12 cellular contexts compared by ENCODE assay signal in genomic region chr4:186168750-186169149, GRCh38. TPM values are rescaled to one million over a fixed set of nuclear protein-coding genes. Genes with fewer than 3 reads are reported as not detected.
DNase-seq lines count a peak whose midpoint lies in the region; ATAC-seq, FAIRE-seq and TF ChIP-seq lines count a peak whose summit lies in the region.
"Had no signal": no experiment of that assay in that cellular context is flagged by ENCODE, and none has a peak within 500 bp of the region (broad histone marks: within the 10 kb centered on the region; RNA-seq: fewer than 3 reads in every experiment).

No MANE protein-coding gene starts in this region.

- no peak for TF ChIP-seq CTCF in bronchial epithelial cell (IDR thresholded peaks at IDR 0.05; ENCODE audit: insufficient read depth, low read length, severe bottlenecking)

- H3K4me3 ChIP-seq in H7 (ENCODE audit: insufficient read depth, low read depth, low read length) (no peak overlapping the region), bronchial epithelial cell (ENCODE audit: low read depth, low read length) (no peak overlapping the region)
- H3K4me3 ChIP-seq: A549 had no signal

- intact Hi-C loops in sciatic nerve (cut with DNase I) = no loop called here

- DNase-seq in H7 (peak; percentile 10), bronchial epithelial cell (ENCODE audit: low read depth) (no peak), left lobe of liver (ENCODE audit: low spot score) (no peak), sciatic nerve (ENCODE audit: low spot score) (no peak), cerebellar nuclear complex (lab: John Stamatoyannopoulos, UW) (no peak)
- DNase-seq: CD8-positive, alpha-beta memory T cell; DMS 273 treated with DMSO at 0.1 percent for 48 hours had no signal

- peak; percentile 43 for FAIRE-seq in bronchial epithelial cell (lab: Jason Lieb, UNC)
- FAIRE-seq: A549 had no signal

- H3K27me3 ChIP-seq in H7 (ENCODE audit: control insufficient read depth, insufficient read depth, low read length) (no peaks in the 10 kb centered on the region), bronchial epithelial cell (ENCODE audit: control insufficient read depth, insufficient read depth, low read length) (no peaks in the 10 kb centered on the region)

- H3K36me3 ChIP-seq in H7 (replicated peaks; ENCODE audit: control insufficient read depth, insufficient read depth, low read length) (no peaks in the 10 kb centered on the region; the same call in 1 of the 2 replicates), bronchial epithelial cell (ENCODE audit: control insufficient read depth, insufficient read depth, low read length) (no peaks in the 10 kb centered on the region)

- ATAC-seq in left lobe of liver = peak; percentile 3
- ATAC-seq in sciatic nerve = no peak
- ATAC-seq in HG03097 (IDR thresholded peaks at IDR 0.05; ENCODE audit: low FRiP score, unreplicated experiment) = no peak
- ATAC-seq: A549, HCT116 had no signal

RNA-seq across cellular contexts. Expression of gene CYP4V2, which starts 22.6 kb away (rescaled TPM):
- total RNA-seq in H7 (2014; rRNA removed; shearing (Covaris generic)) = 2.9 and 3.3 TPM in 2 replicates
- total RNA-seq in bronchial epithelial cell = 2.2 and 7.4 TPM in 2 replicates
- 103 TPM for total RNA-seq in left lobe of liver
- total RNA-seq in sciatic nerve = 42.0 TPM

RNA-seq across cellular contexts. Expression of gene KLKB1, which starts 58.6 kb away (rescaled TPM):
- total RNA-seq in H7 (2014; rRNA removed; shearing (Covaris generic)) = 11.8 and 16.3 TPM in 2 replicates
- not detected in 2 replicates for total RNA-seq in bronchial epithelial cell
- total RNA-seq in left lobe of liver = 102 TPM
- total RNA-seq in sciatic nerve = 1.1 TPM
- total RNA-seq: Daoy, HT-29 had no signal
